ENCODE assay signal across 8 cellular contexts in the genomic region with DNA sequence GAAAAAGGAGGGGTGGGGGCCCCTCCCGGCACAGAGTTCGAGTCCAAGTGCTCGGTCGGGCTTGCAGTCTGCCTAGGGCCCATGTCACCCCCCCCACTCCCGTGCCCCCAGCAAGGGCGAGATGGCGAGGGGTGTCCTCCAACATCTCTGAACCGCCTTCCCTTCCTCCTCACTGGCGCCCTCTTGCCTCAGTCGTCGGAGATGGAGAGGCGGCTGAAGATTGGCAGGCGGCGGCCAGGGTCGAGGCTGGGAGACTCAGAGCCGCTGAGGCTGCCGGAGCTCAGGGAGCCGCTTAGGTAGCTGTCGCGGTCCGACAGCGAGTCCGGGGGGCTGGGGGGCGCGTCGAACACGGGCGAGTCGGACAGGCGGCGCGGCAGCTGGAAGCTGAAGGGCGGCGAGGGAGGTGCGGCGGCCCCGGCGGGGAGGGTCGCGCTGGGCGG. TPM values are rescaled to one million over a fixed set of nuclear protein-coding genes. Genes with fewer than 3 reads are reported as not detected.
DNase-seq lines count a peak whose midpoint lies in the region; ATAC-seq and TF ChIP-seq lines count a peak whose summit lies in the region.

No MANE protein-coding gene starts in this region.

- H3K27me3 ChIP-seq in CD8-positive, alpha-beta T cell (ENCODE audit: insufficient read depth, low read length), result no peaks in the 10 kb centered on the region

- H3K27ac Mint-ChIP-seq in CD8-positive, alpha-beta T cell, result peak overlapping the region; percentile 97
- H3K27ac Mint-ChIP-seq in dendritic cell treated with granulocyte-macrophage colony-stimulating factor and Interleukin-4, amounts not matched to agents 40 ng/mL and 50 ng/mL, for 4 days, result peak overlapping the region; percentile 98

- peak; percentile 62 to 88 (median 77) for DNase-seq in CD8-positive, alpha-beta T cell
- DNase-seq in LNCaP clone FGC (ENCODE audit: low read depth) (no peak), lower leg skin (ENCODE audit: low spot score in 2 of 2) (peak in 1 of 2 donors; percentile 91), middle frontal gyrus (ENCODE audit: extremely low spot score, low spot score) (no peak)
- DNase-seq in activated CD4-positive, alpha-beta T cell treated with anti-CD3 and anti-CD28 coated beads for 48 hours, result peak; percentile 84
- DNase-seq in stimulated activated CD4-positive, alpha-beta T cell treated with anti-CD3 and anti-CD28 coated beads, TNF-alpha, amount 100 ng/mL, for 24 hours (ENCODE audit: low read depth in 3 of 3), result peak; percentile 26 to 70 (median 45)

- TF ChIP-seq CTCF in CD8-positive, alpha-beta T cell (IDR thresholded peaks at IDR 0.05), result no peak
- TF ChIP-seq CTCF in LNCaP clone FGC (IDR thresholded peaks at IDR 0.05; ENCODE audit: control insufficient read depth, extremely low read depth, insufficient read depth) (peak; percentile 17; the same call in 1 of the 2 replicates), lower leg skin (IDR thresholded peaks at IDR 0.05) (no peak)

- H3K36me3 Mint-ChIP-seq in CD8-positive, alpha-beta T cell, result peaks cover 49% of the 10 kb centered on the region
- peaks cover 72% of the 10 kb centered on the region for H3K36me3 Mint-ChIP-seq in dendritic cell treated with granulocyte-macrophage colony-stimulating factor and Interleukin-4, amounts not matched to agents 40 ng/mL and 50 ng/mL, for 4 days (ENCODE audit: low read depth)

- intact Hi-C loops in CD8-positive, alpha-beta T cell (cut with DNase I, micrococcal nuclease), result loop anchor here in 1 of 2 experiments (1.0 kb wide), 1 partner anchor 54 kb away; no protein-coding TSS in a partner anchor
- intact Hi-C loops in dendritic cell treated with granulocyte-macrophage colony-stimulating factor and Interleukin-4, amounts not matched to agents 40 ng/mL and 50 ng/mL, for 4 days (cut with micrococcal nuclease), result loop anchor here (5.0 kb wide), 2 partner anchors 67 to 412 kb away; no protein-coding TSS in a partner anchor
- intact Hi-C loops in lower leg skin (cut with DNase I; ENCODE audit: low total_unique reads), result loop anchor here (10.0 kb wide), 3 partner anchors 249 to 279 kb away; no protein-coding TSS in a partner anchor

- peaks cover 41% of the 10 kb centered on the region for H3K4me1 Mint-ChIP-seq in CD8-positive, alpha-beta T cell (ENCODE audit: low read depth)
- peaks cover 43% of the 10 kb centered on the region for H3K4me1 Mint-ChIP-seq in dendritic cell treated with granulocyte-macrophage colony-stimulating factor and Interleukin-4, amounts not matched to agents 40 ng/mL and 50 ng/mL, for 4 days (ENCODE audit: low read depth)

- 1% methylated on average over 21 to 34 of the region's 41 CpGs for WGBS in lower leg skin, 2 donors

- H3K9me3 Mint-ChIP-seq in CD8-positive, alpha-beta T cell, result no peaks in the 10 kb centered on the region
- H3K9me3 Mint-ChIP-seq in dendritic cell treated with granulocyte-macrophage colony-stimulating factor and Interleukin-4, amounts not matched to agents 40 ng/mL and 50 ng/mL, for 4 days, result no peaks in the 10 kb centered on the region

- peak overlapping the region; percentile 86 for H3K27ac ChIP-seq in CD8-positive, alpha-beta T cell (ENCODE audit: low read depth, low read length)

- CTCF ChIA-PET in CD8-positive, alpha-beta T cell (lab: Charles Lee), result interaction anchor here (0.6 to 22.9 kb wide), 7 partner anchors 30 to 225 kb away, joined by 3 to 666 read pairs (median 9); no protein-coding TSS in a partner anchor

- peak overlapping the region; percentile 96 for H3K4me3 Mint-ChIP-seq in CD8-positive, alpha-beta T cell
- peak overlapping the region; percentile 93 for H3K4me3 Mint-ChIP-seq in dendritic cell treated with granulocyte-macrophage colony-stimulating factor and Interleukin-4, amounts not matched to agents 40 ng/mL and 50 ng/mL, for 4 days

- no peaks in the 10 kb centered on the region for H3K27me3 Mint-ChIP-seq in CD8-positive, alpha-beta T cell (ENCODE audit: low read depth)
- no peaks in the 10 kb centered on the region for H3K27me3 Mint-ChIP-seq in dendritic cell treated with granulocyte-macrophage colony-stimulating factor and Interleukin-4, amounts not matched to agents 40 ng/mL and 50 ng/mL, for 4 days

- peaks cover 30% of the 10 kb centered on the region for H3K4me1 ChIP-seq in CD8-positive, alpha-beta T cell (ENCODE audit: insufficient read depth, low read length)

- H3K36me3 ChIP-seq in CD8-positive, alpha-beta T cell (ENCODE audit: insufficient read depth, low read length), result peaks cover 37% of the 10 kb centered on the region

- no peak for TF ChIP-seq POLR2A in lower leg skin (IDR thresholded peaks at IDR 0.05)

- POLR2A ChIA-PET in CD8-positive, alpha-beta T cell (lab: Charles Lee), result interaction anchor here (0.6 to 18.1 kb wide), 10 partner anchors 8 to 366 kb away, joined by 3 to 1192 read pairs (median 4); no protein-coding TSS in a partner anchor

- H3K4me3 ChIP-seq in CD8-positive, alpha-beta T cell (ENCODE audit: low read depth, low read length), result peak overlapping the region; percentile 89
- no peak overlapping the region for H3K4me3 ChIP-seq in LNCaP clone FGC (ENCODE audit: low read depth, low read length)
- peak overlapping the region; percentile 93 for H3K4me3 ChIP-seq in lower leg skin (ENCODE audit: low read depth, poor library complexity, severe bottlenecking)

- no peak for ATAC-seq in CD8-positive, alpha-beta T cell
- no peak for ATAC-seq in GM21528 (IDR thresholded peaks at IDR 0.05; ENCODE audit: low FRiP score, unreplicated experiment)

- H3K9me3 ChIP-seq in CD8-positive, alpha-beta T cell (ENCODE audit: low read length), result no peaks in the 10 kb centered on the region

RNA-seq across cellular contexts. Expression of a gene that starts 2.3 kb away (rescaled TPM):
- total RNA-seq in CD8-positive, alpha-beta T cell, result 1,000 to 10,000 TPM; 1,270 to 1,311 TPM
- total RNA-seq in lower leg skin, result 100 to 1,000 TPM; 137 to 329 (median 147) TPM

Comparison
In these comparisons a context has a peak if more than half of its experiments do, and no peak if none do; other contexts are left out.
1. DNase-seq: peak in CD8-positive, alpha-beta T cell (7 of 7), activated CD4-positive, alpha-beta T cell treated with anti-CD3 and anti-CD28 coated beads for 48 hours (single experiment) and stimulated activated CD4-positive, alpha-beta T cell treated with anti-CD3 and anti-CD28 coated beads, TNF-alpha, amount 100 ng/mL, for 24 hours (3 of 3); none in LNCaP clone FGC (single experiment) and middle frontal gyrus (single experiment).